ENCODE assay signal across 8 cellular contexts in the genomic region with DNA sequence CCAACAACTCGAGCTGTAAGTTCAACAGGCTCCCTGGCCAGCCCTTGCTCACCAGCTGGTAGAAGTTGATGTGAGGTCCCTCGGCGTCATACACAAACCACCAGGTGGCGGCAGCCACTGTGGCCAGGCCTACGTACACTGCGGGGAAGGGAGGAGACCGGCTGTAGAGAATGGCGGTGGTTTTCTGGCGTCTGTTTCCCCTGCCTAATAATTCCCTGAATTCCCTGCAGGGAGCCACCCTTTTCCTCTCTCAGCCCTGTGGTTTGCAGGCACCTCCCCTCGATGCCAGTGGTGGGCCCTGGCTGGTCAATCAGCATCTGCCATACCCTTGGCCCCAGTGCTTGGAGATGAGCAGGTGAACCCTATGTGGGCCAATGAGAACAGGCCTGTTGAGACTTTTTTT. TPM values are rescaled to one million over a fixed set of nuclear protein-coding genes. Genes with fewer than 3 reads are reported as not detected.
DNase-seq lines count a peak whose midpoint lies in the region; ATAC-seq, FAIRE-seq and TF ChIP-seq lines count a peak whose summit lies in the region.

No MANE protein-coding gene starts in this region.

- intact Hi-C loops in GM12878 (cut with micrococcal nuclease; ENCODE audit: unreplicated experiment) = no loop called here

- CTCF ChIA-PET in A549 (lab: Yijun Ruan, JAX) = interaction anchor here (0.6 to 5.8 kb wide), 39 partner anchors 9 to 461 kb away, joined by 3 to 84 read pairs (median 4); a partner anchor contains a TSS
- CTCF ChIA-PET in GM12878 (lab: Yijun Ruan, JAX) = interaction anchor here (0.7 to 3.1 kb wide), 4 partner anchors 21 to 139 kb away, joined by 3 to 15 read pairs (median 4); no protein-coding TSS in a partner anchor

- H3K27ac Mint-ChIP-seq in stimulated activated naive B cell treated with anti-CD40 and anti-IgM and Interleukin-4, amounts not matched to agents 10 μg/mL and 1 μg/mL and 100 μg/mL, for 72 hours = peak overlapping the region; percentile 82

- no peak overlapping the region for H2AFZ ChIP-seq in GM12878 (ENCODE audit: control insufficient read depth, low read depth, low read length)

- H3K36me3 ChIP-seq in GM12878 (ENCODE audit: control insufficient read depth in 2 of 2, insufficient read depth in 2 of 2, low read length in 1 of 2) = peaks cover 13 to 21% of the 10 kb centered on the region in 2 experiments

- H3K4me3 Mint-ChIP-seq in stimulated activated naive B cell treated with anti-CD40 and anti-IgM and Interleukin-4, amounts not matched to agents 10 μg/mL and 1 μg/mL and 100 μg/mL, for 72 hours = no peak overlapping the region

- TF ChIP-seq RAD21 in A549 (conservative IDR thresholded peaks at IDR 0.05 in 1 of 2, IDR thresholded peaks at IDR 0.05 in 1 of 2) (peak; percentile 79 to 90), GM12878 (IDR thresholded peaks at IDR 0.05; ENCODE audit: insufficient read depth, low read depth, low read length) (peak; percentile 59)

- no peak overlapping the region for H3K4me3 ChIP-seq in A549
- H3K4me3 ChIP-seq in GM12878 = no peak overlapping the region

- no peak for TF ChIP-seq POLR2A in A549 (IDR thresholded peaks at IDR 0.05; ENCODE audit: low read length)
- no peak for TF ChIP-seq POLR2A in GM12878 (IDR thresholded peaks at IDR 0.05; ENCODE audit: low read depth, low read length)
- TF ChIP-seq POLR2A in GM12892 (IDR thresholded peaks at IDR 0.05; ENCODE audit: low read depth, low read length) = no peak

- 0 out of 3 replicates have a peak overlapping the region, but pooled peaks have one; percentile 25 for H3K4me2 ChIP-seq in A549
- H3K4me2 ChIP-seq in GM12878 (ENCODE audit: control insufficient read depth, insufficient read depth) = no peak overlapping the region

- peaks cover 43 to 58% of the 10 kb centered on the region in 2 donors for H3K36me3 Mint-ChIP-seq in stimulated activated naive B cell treated with anti-CD40 and anti-IgM and Interleukin-4, amounts not matched to agents 10 μg/mL and 1 μg/mL and 100 μg/mL, for 72 hours

- H3K4me1 ChIP-seq in A549 = no peaks in the 10 kb centered on the region; the same call in 2 of the 3 replicates
- H3K4me1 ChIP-seq in GM12878 (ENCODE audit: control insufficient read depth, insufficient read depth, low read length) = no peaks in the 10 kb centered on the region

- peak; percentile 84 to 87 for DNase-seq in A549 (ENCODE audit: low read depth in 1 of 2, low spot score in 1 of 2)
- DNase-seq in NCI-H748 (lab: John Stamatoyannopoulos, UW; ENCODE audit: unreplicated experiment) = peak; percentile 76
- no peak for DNase-seq in GM12878 (ENCODE audit: low read depth, low spot score)
- peak; percentile 8 for DNase-seq in inferior parietal cortex (ENCODE audit: extremely low spot score)
- DNase-seq in stimulated activated naive B cell treated with anti-CD40 and anti-IgM and Interleukin-4, amounts not matched to agents 10 μg/mL and 1 μg/mL and 100 μg/mL, for 72 hours = peak; percentile 29
- no peak for DNase-seq in GM12892 (ENCODE audit: insufficient read length)

- H3K27me3 ChIP-seq in GM12878 (replicated peaks in 1 of 2; ENCODE audit: control insufficient read depth in 2 of 2, insufficient read depth in 2 of 2, low read length in 1 of 2) = no peaks in the 10 kb centered on the region

- no peaks in the 10 kb centered on the region for H4K20me1 ChIP-seq in GM12878 (ENCODE audit: control insufficient read depth, insufficient read depth)

- in situ Hi-C loops in GM12878 (cut with MboI) = no loop called here

- peak; percentile 96 to 98 for ATAC-seq in A549
- ATAC-seq in GM12878 = peak; percentile 75
- ATAC-seq in stimulated activated naive B cell treated with anti-CD40 and anti-IgM and Interleukin-4, amounts not matched to agents 10 μg/mL and 1 μg/mL and 100 μg/mL, for 72 hours (replicated peaks) = peak; percentile 96 to 99
- ATAC-seq in GM21576 (IDR thresholded peaks at IDR 0.05; ENCODE audit: unreplicated experiment) = no peak

- no peaks in the 10 kb centered on the region for H3K79me2 ChIP-seq in GM12878 (ENCODE audit: control insufficient read depth, insufficient read depth, low read length)

- TF ChIP-seq CTCF in A549 (IDR thresholded peaks at IDR 0.05) (peak; percentile 70), GM12872 (IDR thresholded peaks at IDR 0.05; ENCODE audit: insufficient read depth, low read depth, low read length) (peak; percentile 67), GM12878 (IDR thresholded peaks at IDR 0.05 in 2 of 3, conservative IDR thresholded peaks at IDR 0.05 in 1 of 3; ENCODE audit: control insufficient read depth in 2 of 3, extremely low read depth in 1 of 3, insufficient read depth in 1 of 3, low read depth in 3 of 3, low read length in 3 of 3) (peak; percentile 43 to 46 (median 44); a peak in 4 of 6 replicates)

- H3K4me1 Mint-ChIP-seq in stimulated activated naive B cell treated with anti-CD40 and anti-IgM and Interleukin-4, amounts not matched to agents 10 μg/mL and 1 μg/mL and 100 μg/mL, for 72 hours = peaks cover 7 to 12% of the 10 kb centered on the region in 2 donors

- RAD21 ChIA-PET in GM12878 (lab: Charles Lee; ENCODE audit: unreplicated experiment) = interaction anchor here (0.8 to 1.1 kb wide), 3 partner anchors 18 to 72 kb away, joined by 3 to 4 read pairs (median 3); no protein-coding TSS in a partner anchor

- POLR2A ChIA-PET in A549 (lab: Yijun Ruan, JAX) = interaction anchor here (1.6 kb wide), 1 partner anchor 30 kb away, joined by 6 read pairs; no protein-coding TSS in a partner anchor
- POLR2A ChIA-PET in GM12878 (lab: Charles Lee) = no interaction called here

- H3K9me3 ChIP-seq in A549 = no peaks in the 10 kb centered on the region
- no peaks in the 10 kb centered on the region for H3K9me3 ChIP-seq in GM12878 (replicated peaks; ENCODE audit: control insufficient read depth, insufficient read depth, low read length)

- H3K9ac ChIP-seq in GM12878 (ENCODE audit: control insufficient read depth, insufficient read depth, low read length) = no peak overlapping the region

- 26% methylated on average over 10 of the region's 10 CpGs for WGBS in A549 (ENCODE audit: missing lambda C conversion rate)
- 54% methylated on average over 10 of the region's 10 CpGs for WGBS in GM12878 (ENCODE audit: insufficient coverage, insufficient replicate concordance, low lambda C conversion rate, missing lambda C conversion rate)

- SMC1A ChIA-PET in GM12878 (lab: Charles Lee; ENCODE audit: uncharacterized antibody, unreplicated experiment) = interaction anchor here (1.6 kb wide), 1 partner anchor 21 kb away, joined by 4 read pairs; no protein-coding TSS in a partner anchor

- H3K27ac ChIP-seq in A549 (no peak overlapping the region), GM12878 (ENCODE audit: control insufficient read depth, insufficient read depth) (no peak overlapping the region)

- FAIRE-seq in A549 (lab: Jason Lieb, UNC) (no peak), GM12878 (lab: Jason Lieb, UNC) (no peak), GM12892 (lab: Jason Lieb, UNC) (no peak)

- no peak for TF ChIP-seq EP300 in A549 (IDR thresholded peaks at IDR 0.05)
- TF ChIP-seq EP300 in GM12878 (IDR thresholded peaks at IDR 0.05; ENCODE audit: borderline replicate concordance in 1 of 2, control insufficient read depth in 1 of 2, low read depth in 2 of 2, low read length in 2 of 2) = no peak

- no peaks in the 10 kb centered on the region for H3K9me3 Mint-ChIP-seq in stimulated activated naive B cell treated with anti-CD40 and anti-IgM and Interleukin-4, amounts not matched to agents 10 μg/mL and 1 μg/mL and 100 μg/mL, for 72 hours

- H3K27me3 Mint-ChIP-seq in stimulated activated naive B cell treated with anti-CD40 and anti-IgM and Interleukin-4, amounts not matched to agents 10 μg/mL and 1 μg/mL and 100 μg/mL, for 72 hours = no peaks in the 10 kb centered on the region

- no TSS peak for BruUV-seq in GM12878 (replicated peaks; lab: Mats Ljungman, UMichigan)

RNA-seq across cellular contexts. Expression of a gene that starts 18.9 kb away (rescaled TPM):
- polyA plus RNA-seq in A549 (2011; rRNA removed) (0.03 and 0.05 TPM in 2 replicates), A549 (2017; fragmentation: RNase III; extraction: RNeasy Plus Mini Kit Qiagen cat#74134 plus additional on column Dnase treatment) (0.09 to 0.13 TPM in 2 of 3 replicates, not detected in the other), GM12878 (2011; rRNA removed) (0.12 and 0.19 TPM in 2 replicates), GM12878 (2014; fragmentation: Illumina TruSeq; extraction: Trizol) (2.4 and 3.2 TPM in 2 replicates), GM12878 (2014; fragmentation: Nextera tagmentation; extraction: Ambion mirVana) (under 1 TPM; 0.16 to 0.22 TPM), GM12878 (2014; rRNA removed) (5.6 and 6.2 TPM in 2 replicates), GM12878 (2016; fragmentation: Nextera tagmentation; extraction: Ambion mirVana) (1 to 10 TPM; 3.6 to 4.3 TPM)
- polyA plus RNA-seq in A549 (2012; cell fraction: cytosol; rRNA removed) = 0.03 and 0.04 TPM in 2 replicates
- polyA plus RNA-seq in A549 (2012; cell fraction: nucleus; rRNA removed) = 0.17 and 0.37 TPM in 2 replicates
- 0.10 and 0.21 TPM in 2 replicates for polyA minus RNA-seq in A549 (2011; rRNA and poly(A)+ RNA removed)
- total RNA-seq in GM12878 (2013; cell fraction: nucleolus; rRNA removed) = 6.9 and 8.0 TPM in 2 replicates
- total RNA-seq in GM12878 (2014; rRNA removed) (5.5 and 5.9 TPM in 2 replicates), GM12878 (2014; rRNA removed; fragmentation: Illumina TruSeq; extraction: Trizol) (2.7 and 3.1 TPM in 2 replicates), GM12878 (2021) (5.0 and 5.1 TPM in 2 replicates)
- 1.5 TPM for polyA plus RNA-seq in GM12878 (2011; ENCODE audit: low read depth)
- polyA plus RNA-seq in GM12878 (2011; cell fraction: cytosol; rRNA removed) = 0.10 and 0.25 TPM in 2 replicates
- polyA plus RNA-seq in GM12878 (2011; cell fraction: nucleus; rRNA removed) = 0.80 and 1.5 TPM in 2 replicates
- 3.1 and 4.9 TPM in 2 replicates for polyA plus RNA-seq in GM12878 (2012)
- 0.22 TPM in 1 of 2 replicates, not detected in the other for polyA minus RNA-seq in GM12878 (2011; rRNA and poly(A)+ RNA removed)
- polyA minus RNA-seq in GM12878 (2011; cell fraction: cytosol; rRNA and poly(A)+ RNA removed) = not detected in 2 replicates
- 0.29 and 0.36 TPM in 2 replicates for polyA minus RNA-seq in GM12878 (2011; cell fraction: nucleus; rRNA and poly(A)+ RNA removed)
- polyA plus RNA-seq in GM12892 (2012; ENCODE audit: missing spikeins) = 0.87 TPM

RNA-seq across cellular contexts. Expression of a gene that starts 29.1 kb away (rescaled TPM):
- polyA plus RNA-seq in A549 (2011; rRNA removed) (5.5 and 6.3 TPM in 2 replicates), A549 (2017; fragmentation: RNase III; extraction: RNeasy Plus Mini Kit Qiagen cat#74134 plus additional on column Dnase treatment) (2.5 to 4.1 TPM (median 3.1 TPM) in 3 replicates), GM12878 (2011; rRNA removed) (11.9 and 27.0 TPM in 2 replicates), GM12878 (2014; fragmentation: Illumina TruSeq; extraction: Trizol) (11.6 and 26.5 TPM in 2 replicates), GM12878 (2014; fragmentation: Nextera tagmentation; extraction: Ambion mirVana) (1 to 10 TPM; 1.0 to 3.0 TPM), GM12878 (2014; rRNA removed) (66.4 and 78.9 TPM in 2 replicates), GM12878 (2016; fragmentation: Nextera tagmentation; extraction: Ambion mirVana) (10 to 100 TPM; 61.1 to 62.8 TPM)
- 4.0 and 5.4 TPM in 2 replicates for polyA plus RNA-seq in A549 (2012; cell fraction: cytosol; rRNA removed)
- polyA plus RNA-seq in A549 (2012; cell fraction: nucleus; rRNA removed) = 14.8 and 16.2 TPM in 2 replicates
- 5.7 and 7.4 TPM in 2 replicates for polyA minus RNA-seq in A549 (2011; rRNA and poly(A)+ RNA removed)
- total RNA-seq in GM12878 (2013; cell fraction: nucleolus; rRNA removed) = 101 and 113 TPM in 2 replicates
- total RNA-seq in GM12878 (2014; rRNA removed) (42.3 and 48.7 TPM in 2 replicates), GM12878 (2014; rRNA removed; fragmentation: Illumina TruSeq; extraction: Trizol) (15.7 and 20.1 TPM in 2 replicates), GM12878 (2021) (91.7 and 99.2 TPM in 2 replicates)
- polyA plus RNA-seq in GM12878 (2011; ENCODE audit: low read depth) = 24.6 TPM
- 33.7 and 42.7 TPM in 2 replicates for polyA plus RNA-seq in GM12878 (2011; cell fraction: cytosol; rRNA removed)
- polyA plus RNA-seq in GM12878 (2011; cell fraction: nucleus; rRNA removed) = 110 and 156 TPM in 2 replicates
- 53.3 and 60.4 TPM in 2 replicates for polyA plus RNA-seq in GM12878 (2012)
- polyA minus RNA-seq in GM12878 (2011; rRNA and poly(A)+ RNA removed) = 33.0 and 50.5 TPM in 2 replicates
- polyA minus RNA-seq in GM12878 (2011; cell fraction: cytosol; rRNA and poly(A)+ RNA removed) = 22.2 and 24.8 TPM in 2 replicates
- 32.2 and 63.0 TPM in 2 replicates for polyA minus RNA-seq in GM12878 (2011; cell fraction: nucleus; rRNA and poly(A)+ RNA removed)
- 17.1 TPM for polyA plus RNA-seq in GM12892 (2012; ENCODE audit: missing spikeins)

RNA-seq across cellular contexts. Expression of a gene that starts 42.3 kb away (rescaled TPM):
- polyA plus RNA-seq in A549 (2011; rRNA removed) = 6.9 and 7.7 TPM in 2 replicates
- polyA plus RNA-seq in A549 (2012; cell fraction: cytosol; rRNA removed) = 17.0 and 21.1 TPM in 2 replicates
- 44.0 and 47.1 TPM in 2 replicates for polyA plus RNA-seq in A549 (2012; cell fraction: nucleus; rRNA removed)
- 12.6 to 15.3 TPM (median 14.8 TPM) in 3 replicates for polyA plus RNA-seq in A549 (2017; fragmentation: RNase III; extraction: RNeasy Plus Mini Kit Qiagen cat#74134 plus additional on column Dnase treatment)
- polyA minus RNA-seq in A549 (2011; rRNA and poly(A)+ RNA removed) = 10.2 and 11.8 TPM in 2 replicates
- 8.9 and 10.3 TPM in 2 replicates for total RNA-seq in GM12878 (2013; cell fraction: nucleolus; rRNA removed)
- total RNA-seq in GM12878 (2014; rRNA removed) = 0.27 and 0.62 TPM in 2 replicates
- total RNA-seq in GM12878 (2014; rRNA removed; fragmentation: Illumina TruSeq; extraction: Trizol) = 0.23 and 0.27 TPM in 2 replicates
- 0.49 and 0.58 TPM in 2 replicates for total RNA-seq in GM12878 (2021)
- 0.87 TPM for polyA plus RNA-seq in GM12878 (2011; ENCODE audit: low read depth)
- polyA plus RNA-seq in GM12878 (2011; rRNA removed) = 0.76 and 0.84 TPM in 2 replicates
- 1.3 and 1.4 TPM in 2 replicates for polyA plus RNA-seq in GM12878 (2011; cell fraction: cytosol; rRNA removed)
- 3.5 and 4.7 TPM in 2 replicates for polyA plus RNA-seq in GM12878 (2011; cell fraction: nucleus; rRNA removed)
- 1.7 and 2.0 TPM in 2 replicates for polyA plus RNA-seq in GM12878 (2012)
- 0.17 and 0.34 TPM in 2 replicates for polyA plus RNA-seq in GM12878 (2014; fragmentation: Illumina TruSeq; extraction: Trizol)
- polyA plus RNA-seq in GM12878 (2014; fragmentation: Nextera tagmentation; extraction: Ambion mirVana) = under 1 TPM; 0.06 to 0.09 TPM
- polyA plus RNA-seq in GM12878 (2014; rRNA removed) = 0.36 and 0.41 TPM in 2 replicates
- under 1 TPM; 0.12 to 0.63 TPM for polyA plus RNA-seq in GM12878 (2016; fragmentation: Nextera tagmentation; extraction: Ambion mirVana)
- polyA minus RNA-seq in GM12878 (2011; rRNA and poly(A)+ RNA removed) = 0.80 and 2.4 TPM in 2 replicates
- 0.40 and 0.94 TPM in 2 replicates for polyA minus RNA-seq in GM12878 (2011; cell fraction: cytosol; rRNA and poly(A)+ RNA removed)
- polyA minus RNA-seq in GM12878 (2011; cell fraction: nucleus; rRNA and poly(A)+ RNA removed) = 0.73 and 1.4 TPM in 2 replicates
- 1.5 TPM for polyA plus RNA-seq in GM12892 (2012; ENCODE audit: missing spikeins)

Comparison
In these comparisons a context has a peak if more than half of its experiments do, and no peak if none do; other contexts are left out.
1. DNase-seq: peak in A549 (2 of 2), NCI-H748 (single experiment), inferior parietal cortex (single experiment) and stimulated activated naive B cell treated with anti-CD40 and anti-IgM and Interleukin-4, amounts not matched to agents 10 μg/mL and 1 μg/mL and 100 μg/mL, for 72 hours (single experiment); none in GM12878 (single experiment) and GM12892 (single experiment).
2. Peak in every context shown above with its lines, with median percentiles within 50 percentile points of each other: CTCF ChIP-seq.